Comparison of ENCODE assay signal across 7 cellular contexts in genomic region chr6:111724505-111724904, GRCh38.
A peak's percentile ranks its signal among the peaks of the same experiment; 100 is the strongest.
DNase-seq lines count a peak whose midpoint lies in the region; ATAC-seq, FAIRE-seq and TF ChIP-seq lines count a peak whose summit lies in the region.

No MANE protein-coding gene starts in this region.

- no peaks in the 10 kb centered on the region for H3K9me3 ChIP-seq in small intestine (ENCODE audit: control insufficient read depth, low read depth)
- no peaks in the 10 kb centered on the region for H3K9me3 ChIP-seq in right cardiac atrium (ENCODE audit: control insufficient read depth, low read length)

- H3K4me1 Mint-ChIP-seq in WTC11: peaks cover 9% of the 10 kb centered on the region

- CTCF ChIA-PET in WTC11 (lab: Charles Lee): no interaction called here

- no peak for TF ChIP-seq CTCF in WTC11 (IDR thresholded peaks at IDR 0.05)

- intact Hi-C loops in right cardiac atrium (cut with DNase I): loop anchor here in 1 of 4 donors (10.0 kb wide), 1 partner anchor 150 kb away; the partner anchor contains the start of gene FYN

- FAIRE-seq in GM19239 (lab: Jason Lieb, UNC) (peak; percentile 90), small intestine (lab: Jason Lieb, UNC) (no peak)

- no peaks in the 10 kb centered on the region for H3K27me3 ChIP-seq in small intestine (ENCODE audit: control insufficient read depth in 2 of 2, insufficient read depth in 2 of 2, low read length in 2 of 2)
- H3K27me3 ChIP-seq in right cardiac atrium (ENCODE audit: control insufficient read depth, insufficient read depth): no peaks in the 10 kb centered on the region

- no peaks in the 10 kb centered on the region for H3K36me3 Mint-ChIP-seq in WTC11

- no peaks in the 10 kb centered on the region for H3K4me1 ChIP-seq in small intestine (ENCODE audit: control insufficient read depth in 2 of 2, insufficient read depth in 1 of 2, low read depth in 1 of 2, low read length in 1 of 2)
- H3K4me1 ChIP-seq in right cardiac atrium (ENCODE audit: control insufficient read depth, insufficient read depth, low read length): peaks cover 19% of the 10 kb centered on the region

- no peak overlapping the region for H3K27ac Mint-ChIP-seq in WTC11

- WGBS in small intestine, 3 donors: 23 to 45% (median 23%) methylated on average over 3 of the region's 3 CpGs
- 60% methylated on average over 3 of the region's 3 CpGs for WGBS in right cardiac atrium

- DNase-seq in GM19239 (ENCODE audit: insufficient read length, low spot score) (peak; percentile 44), RPMI8226 (peak; percentile 52), small intestine (peak; percentile 28), right cardiac atrium (no peak), WTC11 (ENCODE audit: low spot score) (no peak), cerebellar nuclear complex (lab: John Stamatoyannopoulos, UW) (no peak)

- ATAC-seq in HG02938 (IDR thresholded peaks at IDR 0.05; ENCODE audit: unreplicated experiment) (peak; percentile 97), right cardiac atrium (no peak), WTC11 (no peak)

- H3K36me3 ChIP-seq in small intestine (ENCODE audit: control insufficient read depth in 2 of 2, insufficient read depth in 2 of 2, low read length in 2 of 2): no peaks in the 10 kb centered on the region

- no peak overlapping the region for H3K4me3 Mint-ChIP-seq in WTC11

- no peaks in the 10 kb centered on the region for H3K27me3 Mint-ChIP-seq in WTC11 (ENCODE audit: low read depth)

- H3K27ac ChIP-seq in small intestine (ENCODE audit: low read depth in 1 of 2, low read length in 1 of 2): no peak overlapping the region
- no peak overlapping the region for H3K27ac ChIP-seq in right cardiac atrium (ENCODE audit: low read length)

- no peak overlapping the region for H3K4me3 ChIP-seq in small intestine (ENCODE audit: low read depth in 1 of 2, low read length in 2 of 2)
- no peak overlapping the region for H3K4me3 ChIP-seq in right cardiac atrium (ENCODE audit: low read length)

- POLR2A ChIA-PET in WTC11 (lab: Charles Lee): no interaction called here

- no peaks in the 10 kb centered on the region for H3K9me3 Mint-ChIP-seq in WTC11

TF ChIP-seq in WTC11, 78 proteins besides CTCF, POLR2A, EP300 and RAD21 (continues in another document):
- TF ChIP-seq, protein P1, sequence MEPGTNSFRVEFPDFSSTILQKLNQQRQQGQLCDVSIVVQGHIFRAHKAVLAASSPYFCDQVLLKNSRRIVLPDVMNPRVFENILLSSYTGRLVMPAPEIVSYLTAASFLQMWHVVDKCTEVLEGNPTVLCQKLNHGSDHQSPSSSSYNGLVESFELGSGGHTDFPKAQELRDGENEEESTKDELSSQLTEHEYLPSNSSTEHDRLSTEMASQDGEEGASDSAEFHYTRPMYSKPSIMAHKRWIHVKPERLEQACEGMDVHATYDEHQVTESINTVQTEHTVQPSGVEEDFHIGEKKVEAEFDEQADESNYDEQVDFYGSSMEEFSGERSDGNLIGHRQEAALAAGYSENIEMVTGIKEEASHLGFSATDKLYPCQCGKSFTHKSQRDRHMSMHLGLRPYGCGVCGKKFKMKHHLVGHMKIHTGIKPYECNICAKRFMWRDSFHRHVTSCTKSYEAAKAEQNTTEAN (CRISPR knock-in tag; IDR thresholded peaks at IDR 0.05): no peak
- TF ChIP-seq TP53 (CRISPR knock-in tag; IDR thresholded peaks at IDR 0.05) (no peak), EMX1 (CRISPR knock-in tag; IDR thresholded peaks at IDR 0.05) (no peak), SMAD4 (CRISPR knock-in tag; IDR thresholded peaks at IDR 0.05) (no peak), NR2C2 (CRISPR knock-in tag; IDR thresholded peaks at IDR 0.05) (no peak), GABPB1 (CRISPR knock-in tag; IDR thresholded peaks at IDR 0.05) (no peak), IRF1 (CRISPR knock-in tag; IDR thresholded peaks at IDR 0.05) (no peak), TEAD1 (CRISPR knock-in tag; IDR thresholded peaks at IDR 0.05) (no peak), PREB (CRISPR knock-in tag; IDR thresholded peaks at IDR 0.05; ENCODE audit: borderline replicate concordance) (no peak), ATF2 (CRISPR knock-in tag; IDR thresholded peaks at IDR 0.05; ENCODE audit: borderline replicate concordance, low read depth) (no peak), TCF7 (CRISPR knock-in tag; IDR thresholded peaks at IDR 0.05; ENCODE audit: low read depth) (no peak), RELA (CRISPR knock-in tag; IDR thresholded peaks at IDR 0.05; ENCODE audit: borderline replicate concordance) (no peak)
- TF ChIP-seq, protein P2, sequence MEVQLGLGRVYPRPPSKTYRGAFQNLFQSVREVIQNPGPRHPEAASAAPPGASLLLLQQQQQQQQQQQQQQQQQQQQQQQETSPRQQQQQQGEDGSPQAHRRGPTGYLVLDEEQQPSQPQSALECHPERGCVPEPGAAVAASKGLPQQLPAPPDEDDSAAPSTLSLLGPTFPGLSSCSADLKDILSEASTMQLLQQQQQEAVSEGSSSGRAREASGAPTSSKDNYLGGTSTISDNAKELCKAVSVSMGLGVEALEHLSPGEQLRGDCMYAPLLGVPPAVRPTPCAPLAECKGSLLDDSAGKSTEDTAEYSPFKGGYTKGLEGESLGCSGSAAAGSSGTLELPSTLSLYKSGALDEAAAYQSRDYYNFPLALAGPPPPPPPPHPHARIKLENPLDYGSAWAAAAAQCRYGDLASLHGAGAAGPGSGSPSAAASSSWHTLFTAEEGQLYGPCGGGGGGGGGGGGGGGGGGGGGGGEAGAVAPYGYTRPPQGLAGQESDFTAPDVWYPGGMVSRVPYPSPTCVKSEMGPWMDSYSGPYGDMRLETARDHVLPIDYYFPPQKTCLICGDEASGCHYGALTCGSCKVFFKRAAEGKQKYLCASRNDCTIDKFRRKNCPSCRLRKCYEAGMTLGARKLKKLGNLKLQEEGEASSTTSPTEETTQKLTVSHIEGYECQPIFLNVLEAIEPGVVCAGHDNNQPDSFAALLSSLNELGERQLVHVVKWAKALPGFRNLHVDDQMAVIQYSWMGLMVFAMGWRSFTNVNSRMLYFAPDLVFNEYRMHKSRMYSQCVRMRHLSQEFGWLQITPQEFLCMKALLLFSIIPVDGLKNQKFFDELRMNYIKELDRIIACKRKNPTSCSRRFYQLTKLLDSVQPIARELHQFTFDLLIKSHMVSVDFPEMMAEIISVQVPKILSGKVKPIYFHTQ (CRISPR knock-in tag; IDR thresholded peaks at IDR 0.05): no peak
- TF ChIP-seq, protein P3, sequence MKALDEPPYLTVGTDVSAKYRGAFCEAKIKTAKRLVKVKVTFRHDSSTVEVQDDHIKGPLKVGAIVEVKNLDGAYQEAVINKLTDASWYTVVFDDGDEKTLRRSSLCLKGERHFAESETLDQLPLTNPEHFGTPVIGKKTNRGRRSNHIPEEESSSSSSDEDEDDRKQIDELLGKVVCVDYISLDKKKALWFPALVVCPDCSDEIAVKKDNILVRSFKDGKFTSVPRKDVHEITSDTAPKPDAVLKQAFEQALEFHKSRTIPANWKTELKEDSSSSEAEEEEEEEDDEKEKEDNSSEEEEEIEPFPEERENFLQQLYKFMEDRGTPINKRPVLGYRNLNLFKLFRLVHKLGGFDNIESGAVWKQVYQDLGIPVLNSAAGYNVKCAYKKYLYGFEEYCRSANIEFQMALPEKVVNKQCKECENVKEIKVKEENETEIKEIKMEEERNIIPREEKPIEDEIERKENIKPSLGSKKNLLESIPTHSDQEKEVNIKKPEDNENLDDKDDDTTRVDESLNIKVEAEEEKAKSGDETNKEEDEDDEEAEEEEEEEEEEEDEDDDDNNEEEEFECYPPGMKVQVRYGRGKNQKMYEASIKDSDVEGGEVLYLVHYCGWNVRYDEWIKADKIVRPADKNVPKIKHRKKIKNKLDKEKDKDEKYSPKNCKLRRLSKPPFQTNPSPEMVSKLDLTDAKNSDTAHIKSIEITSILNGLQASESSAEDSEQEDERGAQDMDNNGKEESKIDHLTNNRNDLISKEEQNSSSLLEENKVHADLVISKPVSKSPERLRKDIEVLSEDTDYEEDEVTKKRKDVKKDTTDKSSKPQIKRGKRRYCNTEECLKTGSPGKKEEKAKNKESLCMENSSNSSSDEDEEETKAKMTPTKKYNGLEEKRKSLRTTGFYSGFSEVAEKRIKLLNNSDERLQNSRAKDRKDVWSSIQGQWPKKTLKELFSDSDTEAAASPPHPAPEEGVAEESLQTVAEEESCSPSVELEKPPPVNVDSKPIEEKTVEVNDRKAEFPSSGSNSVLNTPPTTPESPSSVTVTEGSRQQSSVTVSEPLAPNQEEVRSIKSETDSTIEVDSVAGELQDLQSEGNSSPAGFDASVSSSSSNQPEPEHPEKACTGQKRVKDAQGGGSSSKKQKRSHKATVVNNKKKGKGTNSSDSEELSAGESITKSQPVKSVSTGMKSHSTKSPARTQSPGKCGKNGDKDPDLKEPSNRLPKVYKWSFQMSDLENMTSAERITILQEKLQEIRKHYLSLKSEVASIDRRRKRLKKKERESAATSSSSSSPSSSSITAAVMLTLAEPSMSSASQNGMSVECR (CRISPR knock-in tag; IDR thresholded peaks at IDR 0.05; ENCODE audit: borderline replicate concordance): no peak

Comparison
In these comparisons a context has a peak if more than half of its experiments do, and no peak if none do; other contexts are left out.
1. DNase-seq: peak in GM19239 (single experiment), RPMI8226 (single experiment) and small intestine (single experiment); none in right cardiac atrium (0 of 3), WTC11 (single experiment) and cerebellar nuclear complex (0 of 2).